ENCODE assay signal across 8 cellular contexts in genomic region chr6:13814176-13814937, GRCh38. TPM values are rescaled to one million over a fixed set of nuclear protein-coding genes. Genes with fewer than 3 reads are reported as not detected.
DNase-seq lines count a peak whose midpoint lies in the region; FAIRE-seq and TF ChIP-seq lines count a peak whose summit lies in the region.

Gene MCUR1, minus strand, starts transcription at chr6:13814557. Its CDS starts 128 bp downstream, at chr6:13814429.

- H3K4me3 ChIP-seq in Loucy (ENCODE audit: low read length, poor library complexity, severe bottlenecking) (peak within 1 kb of the TSS; percentile 82), SJSA1 (peak within 1 kb of the TSS; percentile 96), neuronal stem cell (ENCODE audit: low read length in 2 of 2) (peak within 1 kb of the TSS; percentile 77 to 97), subcutaneous abdominal adipose tissue (ENCODE audit: low read depth in 1 of 5, low read length in 5 of 5) (peak within 1 kb of the TSS; percentile 74 to 86 (median 82))

- no peak within 1 kb of the TSS for H2BK12ac ChIP-seq in neuronal stem cell (ENCODE audit: low read length)

- H3K27ac ChIP-seq in SJSA1 (peak within 1 kb of the TSS; percentile 84), neuronal stem cell (replicated peaks; ENCODE audit: low read length) (peak within 1 kb of the TSS; percentile 98), subcutaneous abdominal adipose tissue (ENCODE audit: low read depth, low read length) (peak within 1 kb of the TSS; percentile 92)

- H3K9ac ChIP-seq in Loucy (ENCODE audit: low read depth, low read length, poor library complexity, severe bottlenecking), result peak within 1 kb of the TSS; percentile 87
- peak within 1 kb of the TSS; percentile 89 for H3K9ac ChIP-seq in neuronal stem cell (ENCODE audit: low read depth, low read length, poor library complexity)
- H3K9ac ChIP-seq in subcutaneous abdominal adipose tissue (ENCODE audit: low read length in 5 of 5), result peak within 1 kb of the TSS in 4 of 5 donors; percentile 74 to 90 (median 84)

- H3K4me1 ChIP-seq in Loucy (ENCODE audit: insufficient read depth, low read length, poor library complexity, severe bottlenecking), result peaks cover 32% of the 10 kb centered on the region
- H3K4me1 ChIP-seq in SJSA1 (replicated peaks), result peaks cover 10% of the 10 kb centered on the region
- H3K4me1 ChIP-seq in neuronal stem cell (ENCODE audit: control insufficient read depth in 2 of 2, insufficient read depth in 1 of 2, low read depth in 1 of 2, low read length in 2 of 2), result peaks cover 14% of the 10 kb centered on the region in 2 donors
- peaks cover 5 to 45% (median 38%) of the 10 kb centered on the region in 5 donors for H3K4me1 ChIP-seq in subcutaneous abdominal adipose tissue (ENCODE audit: control insufficient read depth in 5 of 5, insufficient read depth in 5 of 5, low read length in 5 of 5)

- H2BK120ac ChIP-seq in neuronal stem cell (ENCODE audit: low read depth, low read length), result peak within 1 kb of the TSS; percentile 87

- peak within 1 kb of the TSS; percentile 100 for H3K18ac ChIP-seq in neuronal stem cell (ENCODE audit: low read length)

- H3K14ac ChIP-seq in neuronal stem cell (ENCODE audit: low read length), result no peak within 1 kb of the TSS

- DNase-seq in GF-D8 (lab: John Stamatoyannopoulos, UW) (peak; percentile 87), H54 (ENCODE audit: insufficient read length, low spot score) (peak; percentile 92), SJSA1 (ENCODE audit: low read depth in 1 of 2, low spot score in 2 of 2) (peak; percentile 81 to 93), frontal cortex (ENCODE audit: low spot score in 2 of 2) (peak; percentile 88 to 96), neuronal stem cell (ENCODE audit: low spot score) (peak; percentile 82)
- peak; percentile 59 to 71 (median 64) for DNase-seq in activated naive CD4-positive, alpha-beta T cell (lab: John Stamatoyannopoulos, UW)

- no peak; the same call in 1 of the 2 replicates for TF ChIP-seq CTCF in Loucy (conservative IDR thresholded peaks at IDR 0.05; ENCODE audit: low read length)

- peak within 1 kb of the TSS; percentile 89 for H4K91ac ChIP-seq in neuronal stem cell (ENCODE audit: low read depth, low read length, poor library complexity)

- peaks cover 14% of the 10 kb centered on the region for H4K20me1 ChIP-seq in Loucy (ENCODE audit: insufficient read depth, low read length, poor library complexity, severe bottlenecking)

- no CpG with 5 or more reads among the region's 81 CpGs for WGBS in neuronal stem cell (ENCODE audit: extremely low coverage in 2 of 2, insufficient read length in 2 of 2, insufficient replicate concordance in 1 of 2), 2 donors

- H3K9me3 ChIP-seq in Loucy (ENCODE audit: insufficient read depth, low read depth, low read length), result no peaks in the 10 kb centered on the region
- no peaks in the 10 kb centered on the region for H3K9me3 ChIP-seq in SJSA1 (replicated peaks)
- no peaks in the 10 kb centered on the region for H3K9me3 ChIP-seq in neuronal stem cell (replicated peaks in 1 of 2; ENCODE audit: control insufficient read depth in 2 of 2, insufficient read depth in 1 of 2, low read depth in 1 of 2, low read length in 2 of 2)
- H3K9me3 ChIP-seq in subcutaneous abdominal adipose tissue (ENCODE audit: control insufficient read depth in 5 of 5, low read length in 5 of 5), result no peaks in the 10 kb centered on the region

- H3K23ac ChIP-seq in neuronal stem cell (ENCODE audit: low read depth, low read length, poor library complexity), result peak within 1 kb of the TSS; percentile 97

- H3K79me1 ChIP-seq in neuronal stem cell (ENCODE audit: low read depth, low read length), result no peaks in the 10 kb centered on the region

- H3F3A ChIP-seq in Loucy (ENCODE audit: low read depth), result peaks cover 6% of the 10 kb centered on the region; the same call in 1 of the 2 replicates

- no peak within 1 kb of the TSS for H3K4ac ChIP-seq in neuronal stem cell (ENCODE audit: low read length)

- peak within 1 kb of the TSS; percentile 95 for H2BK5ac ChIP-seq in neuronal stem cell (ENCODE audit: low read length)

- FAIRE-seq in H54 (lab: Jason Lieb, UNC) (no peak), frontal cortex (lab: Jason Lieb, UNC) (no peak)

- H3K4me2 ChIP-seq in Loucy (ENCODE audit: low read depth, low read length, poor library complexity, severe bottlenecking) (peak within 1 kb of the TSS; percentile 76), neuronal stem cell (ENCODE audit: insufficient read depth, low read length, poor library complexity, severe bottlenecking) (peak within 1 kb of the TSS; percentile 64)

- H4K8ac ChIP-seq in neuronal stem cell (ENCODE audit: low read depth, low read length), result no peak within 1 kb of the TSS

- H3K27me3 ChIP-seq in Loucy (ENCODE audit: insufficient read depth, low read length, poor library complexity, severe bottlenecking) (no peaks in the 10 kb centered on the region), SJSA1 (replicated peaks) (no peaks in the 10 kb centered on the region), neuronal stem cell (ENCODE audit: control insufficient read depth in 3 of 3, insufficient read depth in 3 of 3, low read depth in 1 of 3, low read length in 3 of 3) (no peaks in the 10 kb centered on the region), subcutaneous abdominal adipose tissue (ENCODE audit: control insufficient read depth in 5 of 5, insufficient read depth in 4 of 5, low read length in 5 of 5) (no peaks in the 10 kb centered on the region)

- H2AK5ac ChIP-seq in neuronal stem cell (ENCODE audit: low read depth, low read length), result no peak within 1 kb of the TSS

- H2AFZ ChIP-seq in Loucy (ENCODE audit: low read length) (peak within 1 kb of the TSS; percentile 96), neuronal stem cell (ENCODE audit: low read length) (peak within 1 kb of the TSS; percentile 98)

- H2BK15ac ChIP-seq in neuronal stem cell (ENCODE audit: low read length), result peak within 1 kb of the TSS; percentile 97

- no peaks in the 10 kb centered on the region for H3K9me2 ChIP-seq in Loucy (replicated peaks; ENCODE audit: low read depth, low read length)

- H3K36me3 ChIP-seq in Loucy (ENCODE audit: insufficient read depth, low read length), result no peaks in the 10 kb centered on the region
- peaks cover 5% of the 10 kb centered on the region for H3K36me3 ChIP-seq in SJSA1
- peaks cover 0 to 13% of the 10 kb centered on the region in 2 donors for H3K36me3 ChIP-seq in neuronal stem cell (replicated peaks in 1 of 2; ENCODE audit: control insufficient read depth in 2 of 2, insufficient read depth in 2 of 2, low read length in 2 of 2)
- H3K36me3 ChIP-seq in subcutaneous abdominal adipose tissue (ENCODE audit: control insufficient read depth in 5 of 5, insufficient read depth in 5 of 5, low read length in 5 of 5), result no peaks in the 10 kb centered on the region

- H3K79me2 ChIP-seq in Loucy (ENCODE audit: insufficient read depth, low read length), result peaks cover 35% of the 10 kb centered on the region

- TF ChIP-seq POLR2A in H54 (IDR thresholded peaks at IDR 0.05; ENCODE audit: low read depth, low read length), result peak; percentile 91

RNA-seq across cellular contexts. Expression of gene MCUR1, which starts in this region (rescaled TPM):
- 25.1 and 27.9 TPM in 2 replicates for total RNA-seq in SJSA1 (2014; rRNA removed; shearing (Covaris generic))
- total RNA-seq in frontal cortex, result 25.3 TPM
- 17.4 TPM for polyA plus RNA-seq in neuronal stem cell (2013, experiment 1 of 2)
- polyA plus RNA-seq in neuronal stem cell (2013, experiment 2 of 2), result 17.8 TPM

Comparison
In these comparisons a context has a peak if more than half of its experiments do, and no peak if none do; other contexts are left out.
1. Peak in every context shown above with its lines: DNase-seq, H3K4me3 ChIP-seq and H3K27ac ChIP-seq.